ENCODE assay signal across 8 cellular contexts in the genomic region with DNA sequence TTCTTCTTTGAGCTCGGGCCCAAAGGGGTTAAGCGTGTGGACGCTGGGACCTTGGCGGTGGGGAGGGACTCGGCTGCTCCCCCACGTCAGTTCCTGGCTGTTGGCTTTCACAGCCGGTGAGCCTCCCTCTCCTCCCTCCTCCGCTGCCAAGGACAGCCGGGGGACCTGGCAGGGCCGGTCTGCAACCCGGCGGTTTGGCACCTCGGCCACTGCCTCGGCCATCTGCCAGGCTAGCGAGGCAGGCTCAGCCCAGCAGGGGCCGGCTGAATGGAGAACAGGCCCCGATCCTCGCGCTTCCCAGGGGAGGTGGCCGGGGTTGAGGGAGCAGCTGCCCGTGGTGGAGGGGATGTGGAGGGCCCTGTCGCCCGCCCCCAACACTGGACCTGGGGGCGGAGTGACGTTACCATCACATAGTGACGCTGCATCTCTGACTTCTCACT. TPM values are rescaled to one million over a fixed set of nuclear protein-coding genes. Genes with fewer than 3 reads are reported as not detected.
DNase-seq lines count a peak whose midpoint lies in the region; ATAC-seq and TF ChIP-seq lines count a peak whose summit lies in the region.

No MANE protein-coding gene starts in this region.

- peaks cover 81% of the 10 kb centered on the region for H3K4me1 ChIP-seq in suprapubic skin

- peak overlapping the region; percentile 72 for H3K27ac ChIP-seq in suprapubic skin

- no peak for TF ChIP-seq EP300 in suprapubic skin (IDR thresholded peaks at IDR 0.05)

- H3K4me3 ChIP-seq in LNCaP clone FGC (ENCODE audit: low read depth, low read length) = 0 out of 2 replicates have a peak overlapping the region, but pooled peaks have one; percentile 3
- H3K4me3 ChIP-seq in suprapubic skin = peak overlapping the region; percentile 4

- no peaks in the 10 kb centered on the region for H3K27me3 ChIP-seq in suprapubic skin

- peak; percentile 86 for ATAC-seq in left lobe of liver
- no peak for ATAC-seq in GM19452 (IDR thresholded peaks at IDR 0.05; ENCODE audit: unreplicated experiment)
- ATAC-seq in activated CD4-positive, CD25-positive, alpha-beta regulatory T cell treated with anti-CD3 and anti-CD28 coated beads, Interleukin-2, amount 50 U/mL, for 24 hours = no peak
- no peak for ATAC-seq in GM21381 (IDR thresholded peaks at IDR 0.05; ENCODE audit: unreplicated experiment)

- TF ChIP-seq CTCF in LNCaP clone FGC (IDR thresholded peaks at IDR 0.05; ENCODE audit: control insufficient read depth, extremely low read depth, insufficient read depth) = no peak
- no peak for TF ChIP-seq CTCF in suprapubic skin (IDR thresholded peaks at IDR 0.05)

- H3K36me3 ChIP-seq in suprapubic skin = peaks cover 55% of the 10 kb centered on the region

- DNase-seq in LNCaP clone FGC (ENCODE audit: low read depth) (peak; percentile 73), T47D (ENCODE audit: low read depth in 1 of 2, low spot score in 1 of 2) (peak; percentile 88 to 95), left lobe of liver (ENCODE audit: low spot score) (peak; percentile 93), suprapubic skin (ENCODE audit: low spot score in 2 of 2) (peak; percentile 83 to 90), SHP77 (lab: John Stamatoyannopoulos, UW) (no peak)

- WGBS in suprapubic skin = no CpG with 5 or more reads among the region's 26 CpGs

- no peak for TF ChIP-seq POLR2A in suprapubic skin (IDR thresholded peaks at IDR 0.05)

- in situ Hi-C loops in T47D (cut with HindIII; ENCODE audit: low pct_unique_long_range_greater_than_20kb, low sequenced_read_pairs) = no loop called here

- no peaks in the 10 kb centered on the region for H3K9me3 ChIP-seq in suprapubic skin

RNA-seq across cellular contexts. Expression of a gene that starts 5.0 kb away (rescaled TPM):
- total RNA-seq in left lobe of liver = 153 TPM
- total RNA-seq in suprapubic skin = 100 to 1,000 TPM; 339 to 403 (median 382) TPM

RNA-seq across cellular contexts. Expression of a gene that starts 28.2 kb away (rescaled TPM):
- total RNA-seq in left lobe of liver (12.8 TPM), suprapubic skin (10 to 100 TPM; 18.2 to 35.6 (median 27.3) TPM)

RNA-seq across cellular contexts. Expression of a gene that starts 36.9 kb away (rescaled TPM):
- total RNA-seq in left lobe of liver = 22.8 TPM
- 10 to 100 TPM; 49.9 to 76.2 (median 57.1) TPM for total RNA-seq in suprapubic skin

Comparison
In these comparisons a context has a peak if more than half of its experiments do, and no peak if none do; other contexts are left out.
1. DNase-seq: peak in LNCaP clone FGC (single experiment), T47D (2 of 2), left lobe of liver (single experiment) and suprapubic skin (2 of 2); none in SHP77 (0 of 2).